ENCODE assay signal across 9 cellular contexts in genomic region chr1:201719812-201720521, GRCh38.
DNase-seq lines count a peak whose midpoint lies in the region; ATAC-seq, FAIRE-seq and TF ChIP-seq lines count a peak whose summit lies in the region.
"Had no signal": no experiment of that assay in that cellular context is flagged by ENCODE, and none has a peak within 500 bp of the region (broad histone marks: within the 10 kb centered on the region; RNA-seq: fewer than 3 reads in every experiment).

No MANE protein-coding gene starts in this region.

- intact Hi-C loops in ovary (cut with DNase I): no loop called here
- intact Hi-C loops in CD4-positive, alpha-beta T cell (cut with DNase I, micrococcal nuclease): no loop called here

- TF ChIP-seq POLR2A in ovary (IDR thresholded peaks at IDR 0.05): peak; percentile 49

- H3K36me3 ChIP-seq in BE2C (no peaks in the 10 kb centered on the region; the same call in none of the 2 replicates), RWPE2 (ENCODE audit: low read depth) (no peaks in the 10 kb centered on the region), ovary (no peaks in the 10 kb centered on the region)

- POLR2A ChIA-PET in CD4-positive, alpha-beta T cell (lab: Charles Lee): no interaction called here

- no peak overlapping the region for H3K27ac ChIP-seq in RWPE2 (ENCODE audit: poor library complexity, severe bottlenecking)
- H3K27ac ChIP-seq in ovary: peak overlapping the region; percentile 40 to 78
- H3K27ac ChIP-seq in CD4-positive, alpha-beta T cell (ENCODE audit: low read depth, low read length): no peak overlapping the region

- WGBS in ovary, 3 donors: 34 to 44% (median 43%) methylated on average over 8 to 9 of the region's 9 CpGs

- CTCF ChIA-PET in CD4-positive, alpha-beta T cell (lab: Charles Lee): no interaction called here

- H3K4me1 Mint-ChIP-seq in CD4-positive, alpha-beta T cell (ENCODE audit: low read depth): no peaks in the 10 kb centered on the region

- FAIRE-seq in urothelium cell line (lab: Jason Lieb, UNC): no peak
- FAIRE-seq: G401.6 had no signal

- H3K9me3 Mint-ChIP-seq in CD4-positive, alpha-beta T cell: no peaks in the 10 kb centered on the region

- H3K27me3 ChIP-seq in BE2C (no peaks in the 10 kb centered on the region), RWPE2 (ENCODE audit: insufficient read depth, poor library complexity, severe bottlenecking) (no peaks in the 10 kb centered on the region), ovary (no peaks in the 10 kb centered on the region)
- no peaks in the 10 kb centered on the region for H3K27me3 ChIP-seq in CD4-positive, alpha-beta T cell (ENCODE audit: control insufficient read depth, insufficient read depth, low read length)

- H3K4me3 Mint-ChIP-seq in CD4-positive, alpha-beta T cell: no peak overlapping the region

- no peak for TF ChIP-seq EP300 in ovary (IDR thresholded peaks at IDR 0.05)

- peak; percentile 22; the same call in 2 of the 3 replicates for ATAC-seq in RWPE2 (ENCODE audit: low read depth)
- ATAC-seq in HG03460 (IDR thresholded peaks at IDR 0.05; ENCODE audit: unreplicated experiment): no peak
- no peak for ATAC-seq in CD4-positive, alpha-beta T cell (ENCODE audit: poor library complexity)

- H3K27ac Mint-ChIP-seq in CD4-positive, alpha-beta T cell: no peak overlapping the region

- H3K4me1 ChIP-seq in BE2C (peaks cover 17% of the 10 kb centered on the region), RWPE2 (ENCODE audit: insufficient read depth, poor library complexity, severe bottlenecking) (peaks cover 7% of the 10 kb centered on the region), ovary (ENCODE audit: insufficient read depth) (peaks cover 44% of the 10 kb centered on the region)

- peak; percentile 78 for DNase-seq in BE2C
- DNase-seq in RWPE2 (ENCODE audit: low spot score): no peak
- DNase-seq in foreskin fibroblast: peak; percentile 66 to 80
- peak; percentile 63 to 84 (median 75) for DNase-seq in ovary
- DNase-seq in SW480 (ENCODE audit: low spot score): no peak
- no peak for DNase-seq in CD4-positive, alpha-beta T cell
- DNase-seq in urothelium cell line (ENCODE audit: low spot score): no peak

- no peaks in the 10 kb centered on the region for H3K9me3 ChIP-seq in BE2C
- H3K9me3 ChIP-seq in RWPE2 (ENCODE audit: severe bottlenecking): no peaks in the 10 kb centered on the region
- no peaks in the 10 kb centered on the region for H3K9me3 ChIP-seq in ovary
- no peaks in the 10 kb centered on the region for H3K9me3 ChIP-seq in CD4-positive, alpha-beta T cell (ENCODE audit: control insufficient read depth, low read length)

- H3K27me3 Mint-ChIP-seq in CD4-positive, alpha-beta T cell: peaks cover 11% of the 10 kb centered on the region

- no peak for TF ChIP-seq CTCF in BE2C (IDR thresholded peaks at IDR 0.05; ENCODE audit: low read depth, low read length)
- TF ChIP-seq CTCF in RWPE2 (IDR thresholded peaks at IDR 0.05; ENCODE audit: poor library complexity, severe bottlenecking): no peak
- no peak for TF ChIP-seq CTCF in foreskin fibroblast (IDR thresholded peaks at IDR 0.05; ENCODE audit: low read depth, low read length)
- no peak for TF ChIP-seq CTCF in ovary (IDR thresholded peaks at IDR 0.05)
- no peak for TF ChIP-seq CTCF in CD4-positive, alpha-beta T cell (IDR thresholded peaks at IDR 0.05)

- no peak overlapping the region for H3K4me3 ChIP-seq in BE2C (ENCODE audit: low read depth, low read length)
- H3K4me3 ChIP-seq in RWPE2 (ENCODE audit: severe bottlenecking): no peak overlapping the region
- no peak overlapping the region for H3K4me3 ChIP-seq in foreskin fibroblast (ENCODE audit: low read depth in 1 of 2, low read length in 2 of 2)
- H3K4me3 ChIP-seq in ovary: no peak overlapping the region

- H3K36me3 Mint-ChIP-seq in CD4-positive, alpha-beta T cell (ENCODE audit: low read depth): no peaks in the 10 kb centered on the region

Comparison
In these comparisons a context has a peak if more than half of its experiments do, and no peak if none do; other contexts are left out.
1. DNase-seq: peak in BE2C (single experiment), foreskin fibroblast (2 of 2) and ovary (5 of 5); none in RWPE2 (single experiment), SW480 (single experiment), CD4-positive, alpha-beta T cell (0 of 10) and urothelium cell line (single experiment).
2. H3K27ac ChIP-seq: peak in ovary (2 of 2); none in RWPE2 (single experiment) and CD4-positive, alpha-beta T cell (single experiment).